In the genomic region with DNA sequence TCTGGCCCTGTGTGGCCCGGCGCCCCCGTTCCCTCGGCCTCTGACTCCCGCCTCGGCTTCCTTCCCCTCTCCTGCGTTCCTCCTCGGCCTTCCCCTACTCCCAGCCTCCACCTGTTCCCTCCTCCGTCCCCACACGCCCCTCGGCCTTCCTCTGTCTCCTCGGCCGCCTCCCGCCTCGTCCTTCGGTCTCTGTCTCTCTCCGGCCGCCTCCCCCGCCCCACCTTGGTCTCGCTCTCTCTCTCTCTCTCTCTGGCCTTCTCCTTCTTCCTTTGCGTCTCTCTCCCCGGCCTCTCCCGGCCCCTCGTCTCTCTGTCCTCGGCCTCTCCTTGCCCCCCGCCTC, we compare ENCODE assay signal across 8 cellular contexts. TPM values are rescaled to one million over a fixed set of nuclear protein-coding genes. Genes with fewer than 3 reads are reported as not detected.
DNase-seq lines count a peak whose midpoint lies in the region; ATAC-seq and TF ChIP-seq lines count a peak whose summit lies in the region.

No MANE protein-coding gene starts in this region.

- H2BK15ac ChIP-seq in mesendoderm (replicated peaks; ENCODE audit: low read depth) = no peak overlapping the region

- peak overlapping the region; percentile 23 for H3K4me2 ChIP-seq in mesendoderm (ENCODE audit: low read length)

- H3K56ac ChIP-seq in mesendoderm (ENCODE audit: low read length) = peak overlapping the region; percentile 99

- H3K9ac ChIP-seq in mesendoderm (ENCODE audit: low read length) = peak overlapping the region; percentile 94

- H3K4ac ChIP-seq in mesendoderm (ENCODE audit: low read depth, low read length) = no peak overlapping the region

- CTCF ChIA-PET in CD8-positive, alpha-beta T cell (lab: Charles Lee) = interaction anchor here (0.6 to 1.7 kb wide), 2 partner anchors 12 to 116 kb away, joined by 5 read pairs; no protein-coding TSS in a partner anchor
- CTCF ChIA-PET in MCF 10A (lab: Yijun Ruan, JAX) = interaction anchor here (0.9 to 1.4 kb wide), 2 partner anchors 9 to 78 kb away, joined by 3 to 5 read pairs; no protein-coding TSS in a partner anchor
- CTCF ChIA-PET in HEK293T (lab: Yijun Ruan, JAX) = no interaction called here

- peak overlapping the region; percentile 89 for H3K27ac Mint-ChIP-seq in CD8-positive, alpha-beta T cell
- H3K27ac Mint-ChIP-seq in MCF 10A (ENCODE audit: low read depth, unreplicated experiment) = peak overlapping the region; percentile 93

- no CpG with 5 or more reads among the region's 26 CpGs for WGBS in mesendoderm (ENCODE audit: extremely low coverage, insufficient coverage, low lambda C conversion rate)

- no peaks in the 10 kb centered on the region for H3K9me3 Mint-ChIP-seq in CD8-positive, alpha-beta T cell
- H3K9me3 Mint-ChIP-seq in MCF 10A (ENCODE audit: unreplicated experiment) = no peaks in the 10 kb centered on the region

- H3K27me3 Mint-ChIP-seq in CD8-positive, alpha-beta T cell (ENCODE audit: low read depth) = no peaks in the 10 kb centered on the region
- H3K27me3 Mint-ChIP-seq in MCF 10A (ENCODE audit: insufficient read depth, unreplicated experiment) = no peaks in the 10 kb centered on the region

- BruUV-seq in MCF 10A (replicated peaks; lab: Mats Ljungman, UMichigan) = no TSS peak

- peak overlapping the region; percentile 72 for H3K27ac ChIP-seq in CD8-positive, alpha-beta T cell (ENCODE audit: low read depth, low read length)
- H3K27ac ChIP-seq in KOPT-K1 (ENCODE audit: low read depth, low read length, poor library complexity, severe bottlenecking) (peak overlapping the region; percentile 71), mesendoderm (ENCODE audit: low read depth, low read length) (peak overlapping the region; percentile 73)

- no peaks in the 10 kb centered on the region for H3K9me3 ChIP-seq in CD8-positive, alpha-beta T cell (ENCODE audit: low read length)
- H3K9me3 ChIP-seq in KOPT-K1 (ENCODE audit: insufficient read depth, low read length, poor library complexity, severe bottlenecking) = no peaks in the 10 kb centered on the region

- no peak overlapping the region for H4K8ac ChIP-seq in mesendoderm (ENCODE audit: low read depth, low read length)

- H2BK120ac ChIP-seq in mesendoderm (ENCODE audit: low read depth, low read length) = no peak overlapping the region

- H3K36me3 ChIP-seq in CD8-positive, alpha-beta T cell (ENCODE audit: insufficient read depth, low read length) = peaks cover 14% of the 10 kb centered on the region
- H3K36me3 ChIP-seq in KOPT-K1 (ENCODE audit: insufficient read depth, low read length) = peaks cover 54% of the 10 kb centered on the region
- peaks cover 1% of the 10 kb centered on the region for H3K36me3 ChIP-seq in mesendoderm (ENCODE audit: control insufficient read depth, insufficient read depth, low read length)

- H3K79me1 ChIP-seq in mesendoderm (ENCODE audit: low read length) = peaks cover 11% of the 10 kb centered on the region

- H4K5ac ChIP-seq in mesendoderm (ENCODE audit: low read length) = no peak overlapping the region

- no peak for ATAC-seq in CD8-positive, alpha-beta T cell
- peak; percentile 15 for ATAC-seq in GM21367 (IDR thresholded peaks at IDR 0.05; ENCODE audit: unreplicated experiment)

- peak overlapping the region; percentile 90 for H3K4me3 Mint-ChIP-seq in CD8-positive, alpha-beta T cell
- H3K4me3 Mint-ChIP-seq in MCF 10A (ENCODE audit: unreplicated experiment) = peak overlapping the region; percentile 99

- peaks cover 33% of the 10 kb centered on the region for H3K36me3 Mint-ChIP-seq in CD8-positive, alpha-beta T cell
- peaks cover 31% of the 10 kb centered on the region for H3K36me3 Mint-ChIP-seq in MCF 10A (ENCODE audit: insufficient read depth, unreplicated experiment)

- H3K18ac ChIP-seq in mesendoderm (ENCODE audit: low read length) = peak overlapping the region; percentile 16

- no peak overlapping the region for H2AK5ac ChIP-seq in mesendoderm (ENCODE audit: low read length)

- no peak for DNase-seq in CD8-positive, alpha-beta T cell
- DNase-seq in MCF 10A (ENCODE audit: unreplicated experiment) = no peak
- peak; percentile 67 for DNase-seq in mesendoderm
- no peak for DNase-seq in HEK293T (ENCODE audit: extremely low spot score)
- no peak for DNase-seq in putamen (ENCODE audit: low spot score)
- DNase-seq in effector CD8-positive, alpha-beta T cell (lab: John Stamatoyannopoulos, UW) = no peak

- intact Hi-C loops in CD8-positive, alpha-beta T cell (cut with DNase I, micrococcal nuclease) = loop anchor here (1.0 to 10.0 kb wide), 15 partner anchors 45 to 1475 kb away; partner anchors contain the start of genes ADAP1 (in 2 of the 2), COX19 (in 2 of the 2), DNAAF5 (in 2 of the 2) and EIF3B (in 1 of the 2)
- intact Hi-C loops in MCF 10A (cut with micrococcal nuclease) = loop anchor here (10.0 kb wide), 1 partner anchor 552 kb away; no protein-coding TSS in a partner anchor

- H2BK5ac ChIP-seq in mesendoderm (ENCODE audit: low read length) = no peak overlapping the region

- peak overlapping the region; percentile 74 for H3K4me3 ChIP-seq in CD8-positive, alpha-beta T cell (ENCODE audit: low read depth, low read length)
- H3K4me3 ChIP-seq in mesendoderm (ENCODE audit: low read length) = peak overlapping the region; percentile 92

- H3K27me3 ChIP-seq in CD8-positive, alpha-beta T cell (ENCODE audit: insufficient read depth, low read length) = no peaks in the 10 kb centered on the region
- H3K27me3 ChIP-seq in mesendoderm (ENCODE audit: insufficient read depth, low read length, poor library complexity) = no peaks in the 10 kb centered on the region

- no peak overlapping the region for H3K23ac ChIP-seq in mesendoderm (ENCODE audit: low read length)

- H3K4me1 ChIP-seq in CD8-positive, alpha-beta T cell (ENCODE audit: insufficient read depth, low read length) = peaks cover 25% of the 10 kb centered on the region
- H3K4me1 ChIP-seq in mesendoderm (ENCODE audit: control insufficient read depth, low read depth, low read length) = peaks cover 8% of the 10 kb centered on the region

- POLR2A ChIA-PET in CD8-positive, alpha-beta T cell (lab: Charles Lee) = interaction anchor here (0.9 to 2.0 kb wide), 5 partner anchors 46 to 98 kb away, joined by 4 to 7 read pairs (median 5); partner anchors contain the start of gene COX19
- POLR2A ChIA-PET in MCF 10A (lab: Yijun Ruan, JAX) = interaction anchor here (0.6 to 3.2 kb wide), 9 partner anchors 40 to 551 kb away, joined by 3 to 39 read pairs (median 5); partner anchors contain the start of genes PRKAR1B and SUN1
- POLR2A ChIA-PET in HEK293T (lab: Yijun Ruan, JAX) = interaction anchor here (0.9 kb wide), 1 partner anchor 9 kb away, joined by 3 read pairs; no protein-coding TSS in a partner anchor

- peaks cover 39% of the 10 kb centered on the region for H3K4me1 Mint-ChIP-seq in CD8-positive, alpha-beta T cell (ENCODE audit: low read depth)
- no peaks in the 10 kb centered on the region for H3K4me1 Mint-ChIP-seq in MCF 10A (ENCODE audit: insufficient read depth, unreplicated experiment)

- no peak for TF ChIP-seq CTCF in CD8-positive, alpha-beta T cell (IDR thresholded peaks at IDR 0.05)
- no peak for TF ChIP-seq CTCF in MCF 10A (IDR thresholded peaks at IDR 0.05; ENCODE audit: unreplicated experiment)

- H3K79me2 ChIP-seq in mesendoderm (ENCODE audit: control insufficient read depth, insufficient read depth, low read length) = peaks cover 44% of the 10 kb centered on the region

TF ChIP-seq in HEK293T, 16 proteins besides CTCF, POLR2A, EP300 and RAD21:
- no peak for TF ChIP-seq ARNT (IDR thresholded peaks at IDR 0.05)
- no peak for TF ChIP-seq HDGF (IDR thresholded peaks at IDR 0.05; ENCODE audit: borderline replicate concordance)
- no peak for TF ChIP-seq CTBP1 (IDR thresholded peaks at IDR 0.05; ENCODE audit: borderline replicate concordance)
- TF ChIP-seq SUZ12 (IDR thresholded peaks at IDR 0.05) = no peak
- no peak for TF ChIP-seq FOXM1 (IDR thresholded peaks at IDR 0.05; ENCODE audit: borderline replicate concordance)
- no peak for TF ChIP-seq BHLHE40 (IDR thresholded peaks at IDR 0.05; ENCODE audit: borderline replicate concordance)
- TF ChIP-seq, protein P1, sequence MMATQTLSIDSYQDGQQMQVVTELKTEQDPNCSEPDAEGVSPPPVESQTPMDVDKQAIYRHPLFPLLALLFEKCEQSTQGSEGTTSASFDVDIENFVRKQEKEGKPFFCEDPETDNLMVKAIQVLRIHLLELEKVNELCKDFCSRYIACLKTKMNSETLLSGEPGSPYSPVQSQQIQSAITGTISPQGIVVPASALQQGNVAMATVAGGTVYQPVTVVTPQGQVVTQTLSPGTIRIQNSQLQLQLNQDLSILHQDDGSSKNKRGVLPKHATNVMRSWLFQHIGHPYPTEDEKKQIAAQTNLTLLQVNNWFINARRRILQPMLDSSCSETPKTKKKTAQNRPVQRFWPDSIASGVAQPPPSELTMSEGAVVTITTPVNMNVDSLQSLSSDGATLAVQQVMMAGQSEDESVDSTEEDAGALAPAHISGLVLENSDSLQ (IDR thresholded peaks at IDR 0.05) = no peak; the same call in 1 of the 2 replicates
- no peak for TF ChIP-seq FOXK2 (IDR thresholded peaks at IDR 0.05)
- no peak for TF ChIP-seq NFRKB (IDR thresholded peaks at IDR 0.05)
- no peak for TF ChIP-seq SP1 (IDR thresholded peaks at IDR 0.05)
- no peak for TF ChIP-seq LEF1 (IDR thresholded peaks at IDR 0.05; ENCODE audit: borderline replicate concordance)
- no peak for TF ChIP-seq TARDBP (IDR thresholded peaks at IDR 0.05)
- no peak for TF ChIP-seq ELF4 (IDR thresholded peaks at IDR 0.05)

RNA-seq across cellular contexts. Expression of gene GET4, which starts 0.6 kb away (rescaled TPM):
- total RNA-seq in CD8-positive, alpha-beta T cell = 10 to 100 TPM; 75.4 to 83.1 TPM
- total RNA-seq in MCF 10A (2022) = 32.6 and 43.9 TPM in 2 replicates
- 35.9 TPM for polyA plus RNA-seq in mesendoderm (2013, experiment 1 of 2)
- 35.8 TPM for polyA plus RNA-seq in mesendoderm (2013, experiment 2 of 2)

RNA-seq across cellular contexts. Expression of gene SUN1, which starts 44.7 kb away (rescaled TPM):
- total RNA-seq in CD8-positive, alpha-beta T cell = 10 to 100 TPM; 64.0 to 69.2 TPM
- total RNA-seq in MCF 10A (2022) = 126 and 132 TPM in 2 replicates
- 47.7 TPM for polyA plus RNA-seq in mesendoderm (2013, experiment 1 of 2)
- polyA plus RNA-seq in mesendoderm (2013, experiment 2 of 2) = 47.9 TPM
